Comparison of ENCODE assay signal across 9 cellular contexts in genomic region chr10:71747808-71748523, GRCh38. TPM values are rescaled to one million over a fixed set of nuclear protein-coding genes. Genes with fewer than 3 reads are reported as not detected.
DNase-seq lines count a peak whose midpoint lies in the region; ATAC-seq, FAIRE-seq and TF ChIP-seq lines count a peak whose summit lies in the region.
"Had no signal": no experiment of that assay in that cellular context is flagged by ENCODE, and none has a peak within 500 bp of the region (broad histone marks: within the 10 kb centered on the region; RNA-seq: fewer than 3 reads in every experiment).

No MANE protein-coding gene starts in this region.

- H3K4me1 ChIP-seq in smooth muscle cell (ENCODE audit: low read depth): no peaks in the 10 kb centered on the region

- no peak for TF ChIP-seq CTCF in smooth muscle cell (IDR thresholded peaks at IDR 0.05; ENCODE audit: borderline replicate concordance, insufficient read depth, poor library complexity, severe bottlenecking)

- no peak overlapping the region for H2AFZ ChIP-seq in smooth muscle cell (ENCODE audit: low read depth)

- no peak overlapping the region for H3K27ac ChIP-seq in smooth muscle cell (ENCODE audit: low read depth)

- intact Hi-C loops in posterior vena cava (cut with DNase I): no loop called here

- no peaks in the 10 kb centered on the region for H3K9me3 ChIP-seq in smooth muscle cell (replicated peaks; ENCODE audit: low read depth)

- H3K9ac ChIP-seq in smooth muscle cell (ENCODE audit: low read depth): no peak overlapping the region

- no peaks in the 10 kb centered on the region for H3F3A ChIP-seq in smooth muscle cell (ENCODE audit: low read depth)

- ATAC-seq in esophagus mucosa (peak; percentile 30), HG03139 (IDR thresholded peaks at IDR 0.05; ENCODE audit: unreplicated experiment) (no peak)

- H3K36me3 ChIP-seq in smooth muscle cell (ENCODE audit: low read depth): no peaks in the 10 kb centered on the region

- peak; percentile 78 for FAIRE-seq in GM12891 (lab: Jason Lieb, UNC)

- H3K27me3 ChIP-seq in smooth muscle cell (ENCODE audit: low read depth): no peaks in the 10 kb centered on the region

- no peak overlapping the region for H3K4me2 ChIP-seq in smooth muscle cell

- no peak for TF ChIP-seq POLR2A in GM12891 (IDR thresholded peaks at IDR 0.05; ENCODE audit: low read depth, low read length)

- DNase-seq in GM12891 (ENCODE audit: insufficient read length, low spot score) (no peak), NOMO-1 treated with dmso at 0.1 percent for 144 hours (lab: John Stamatoyannopoulos, UW; ENCODE audit: unreplicated experiment) (peak; percentile 67), posterior vena cava (ENCODE audit: low spot score) (peak; percentile 82), NCI-H1694 treated with DMSO at 0.1 percent for 48 hours (lab: John Stamatoyannopoulos, UW) (no peak), NCI-H2107 treated with DMSO at 0.1 percent for 48 hours (lab: John Stamatoyannopoulos, UW; ENCODE audit: unreplicated experiment) (no peak), smooth muscle cell (lab: John Stamatoyannopoulos, UW; ENCODE audit: unreplicated experiment) (no peak)
- DNase-seq: NCI-H82 had no signal

- H4K20me1 ChIP-seq in smooth muscle cell (ENCODE audit: low read depth): no peaks in the 10 kb centered on the region

- 91% methylated on average over 9 of the region's 10 CpGs for WGBS in smooth muscle cell (ENCODE audit: low lambda C conversion rate)

- H3K4me3 ChIP-seq in smooth muscle cell: no peak overlapping the region

- no peaks in the 10 kb centered on the region for H3K79me2 ChIP-seq in smooth muscle cell (ENCODE audit: low read depth)

TF ChIP-seq in GM12891, 5 proteins besides CTCF, POLR2A, EP300 and RAD21:
- TF ChIP-seq POU2F2 (IDR thresholded peaks at IDR 0.05; ENCODE audit: low read depth, low read length): no peak
- TF ChIP-seq SPI1 (IDR thresholded peaks at IDR 0.05; ENCODE audit: low read depth, low read length): peak; percentile 95

RNA-seq across cellular contexts. Expression of gene VSIR, which starts 25.4 kb away (rescaled TPM):
- 3.8 TPM for polyA plus RNA-seq in GM12891 (2012; ENCODE audit: low read depth, missing spikeins)
- total RNA-seq in esophagus mucosa: 45.8 TPM
- total RNA-seq in posterior vena cava: 100 to 1,000 TPM; 126 to 135 TPM
- 0.58 and 3.6 TPM in 2 replicates for total RNA-seq in smooth muscle cell
- polyA plus RNA-seq in smooth muscle cell: 2.6 and 3.6 TPM in 2 replicates

RNA-seq across cellular contexts. Expression of gene C10orf105, which starts 28.4 kb away (rescaled TPM):
- polyA plus RNA-seq in GM12891 (2012; ENCODE audit: low read depth, missing spikeins): 0.04 TPM
- total RNA-seq in esophagus mucosa: not detected
- under 1 TPM; 0.23 to 0.24 TPM for total RNA-seq in posterior vena cava
- total RNA-seq in smooth muscle cell: 0.09 TPM in 1 of 2 replicates, not detected in the other
- not detected in 2 replicates for polyA plus RNA-seq in smooth muscle cell

Comparison
In these comparisons a context has a peak if more than half of its experiments do, and no peak if none do; other contexts are left out.
1. DNase-seq: peak in NOMO-1 treated with dmso at 0.1 percent for 144 hours (single experiment) and posterior vena cava (single experiment); none in GM12891 (single experiment), NCI-H1694 treated with DMSO at 0.1 percent for 48 hours (single experiment), NCI-H2107 treated with DMSO at 0.1 percent for 48 hours (single experiment) and smooth muscle cell (single experiment).
2. RNA of gene VSIR, which starts 25.4 kb away (total RNA-seq): 126 to 135 TPM in posterior vena cava and 45.8 TPM in esophagus mucosa (single experiment); 0.58 to 3.6 TPM in smooth muscle cell; every median in the first group is over 10 times any median in the second.